1 cellular context compared by ENCODE assay signal in genomic region chr5:14218011-14218410, GRCh38.
TF ChIP-seq lines count a peak whose summit lies in the region.

No MANE protein-coding gene starts in this region.

TF ChIP-seq in HepG2, 621 proteins besides CTCF, POLR2A, EP300 and RAD21 (continued from another document):
- TF ChIP-seq MTERF4 (CRISPR knock-in tag; IDR thresholded peaks at IDR 0.05) (no peak), HNF1A (IDR thresholded peaks at IDR 0.05; ENCODE audit: low read depth) (no peak), HNF1A (CRISPR knock-in tag; IDR thresholded peaks at IDR 0.05; ENCODE audit: borderline replicate concordance) (no peak), ZFYVE20 (CRISPR knock-in tag; IDR thresholded peaks at IDR 0.05; ENCODE audit: borderline replicate concordance, low read depth) (no peak), HNF4A (CRISPR knock-in tag; IDR thresholded peaks at IDR 0.05) (no peak), U2AF2 (IDR thresholded peaks at IDR 0.05; ENCODE audit: low read depth, low read length) (no peak), TBX2 (CRISPR knock-in tag; IDR thresholded peaks at IDR 0.05; ENCODE audit: borderline replicate concordance) (no peak), IKZF1 (IDR thresholded peaks at IDR 0.05) (no peak), SUZ12 (IDR thresholded peaks at IDR 0.05; ENCODE audit: low read depth, low read length) (no peak), MAZ (IDR thresholded peaks at IDR 0.05; ENCODE audit: borderline replicate concordance, low read depth, low read length) (no peak), MAZ (CRISPR knock-in tag; IDR thresholded peaks at IDR 0.05; ENCODE audit: low read depth) (no peak), ZNF407 (CRISPR knock-in tag; IDR thresholded peaks at IDR 0.05; ENCODE audit: not compliant biosample characterization) (no peak), MBNL3 (CRISPR knock-in tag; conservative IDR thresholded peaks at IDR 0.05) (no peak), PAXIP1 (CRISPR knock-in tag; conservative IDR thresholded peaks at IDR 0.05) (no peak), BRCA1 (CRISPR knock-in tag; IDR thresholded peaks at IDR 0.05) (no peak)
